In the genomic region with DNA sequence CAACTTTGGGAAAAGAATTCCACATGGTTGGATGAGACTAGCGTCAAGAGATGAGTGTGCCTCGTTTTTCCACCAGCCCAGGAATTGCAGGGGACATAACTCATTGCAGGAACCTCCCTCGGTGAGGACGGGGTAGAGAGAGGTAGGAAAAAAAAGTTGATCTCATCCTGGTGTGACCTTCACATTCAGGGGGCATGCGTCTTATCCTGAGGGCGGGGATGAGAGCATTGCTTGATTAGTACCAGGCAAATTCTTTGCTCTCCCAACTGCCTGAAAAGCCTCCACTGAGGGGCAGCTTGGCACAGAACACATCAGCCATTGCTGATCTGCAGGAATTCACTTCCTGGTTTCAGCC, we compare ENCODE assay signal across 11 cellular contexts. TPM values are rescaled to one million over a fixed set of nuclear protein-coding genes. Genes with fewer than 3 reads are reported as not detected.
DNase-seq lines count a peak whose midpoint lies in the region; ATAC-seq and TF ChIP-seq lines count a peak whose summit lies in the region.
"Had no signal": no experiment of that assay in that cellular context is flagged by ENCODE, and none has a peak within 500 bp of the region (broad histone marks: within the 10 kb centered on the region; RNA-seq: fewer than 3 reads in every experiment).

No MANE protein-coding gene starts in this region.

- H2AFZ ChIP-seq in GM23338 = no peak overlapping the region

- H3K4me1 Mint-ChIP-seq in GM23338 = peaks cover 13% of the 10 kb centered on the region
- peaks cover 11% of the 10 kb centered on the region for H3K4me1 Mint-ChIP-seq in osteocyte (ENCODE audit: unreplicated experiment)

- H3K4me2 ChIP-seq in GM23338 (peak overlapping the region; percentile 69), mesendoderm (ENCODE audit: low read length) (no peak overlapping the region)

- H3K27ac Mint-ChIP-seq in GM23338 (no peak overlapping the region), osteocyte (ENCODE audit: unreplicated experiment) (no peak overlapping the region)

- no peak overlapping the region for H3K4ac ChIP-seq in mesendoderm (ENCODE audit: low read depth, low read length)

- no peak overlapping the region for H3K23ac ChIP-seq in mesendoderm (ENCODE audit: low read length)

- H3K4me3 Mint-ChIP-seq in GM23338 (peak overlapping the region; percentile 30; the same call in 1 of the 3 replicates), osteocyte (ENCODE audit: unreplicated experiment) (no peak overlapping the region)

- H3K27me3 ChIP-seq in GM23338 (ENCODE audit: insufficient read depth) = no peaks in the 10 kb centered on the region
- H3K27me3 ChIP-seq in body of pancreas = no peaks in the 10 kb centered on the region
- no peaks in the 10 kb centered on the region for H3K27me3 ChIP-seq in mesendoderm (ENCODE audit: insufficient read depth, low read length, poor library complexity)
- H3K27me3 ChIP-seq: BLaER1 treated with 17β-estradiol and CSF1 and Interleukin-3, amounts not matched to agents 10 nM and 100 nM had no signal

- no peak overlapping the region for H2AK5ac ChIP-seq in mesendoderm (ENCODE audit: low read length)

- no peaks in the 10 kb centered on the region for H3K9me2 ChIP-seq in GM23338 (ENCODE audit: insufficient read depth)

- intact Hi-C loops in body of pancreas (cut with DNase I) = no loop called here

- H3K79me2 ChIP-seq in GM23338 (replicated peaks; ENCODE audit: insufficient read depth) (no peaks in the 10 kb centered on the region), mesendoderm (ENCODE audit: control insufficient read depth, insufficient read depth, low read length) (no peaks in the 10 kb centered on the region)

- H3K27me3 Mint-ChIP-seq in GM23338 (ENCODE audit: insufficient read depth, low read depth, poor library complexity) (peaks cover 3% of the 10 kb centered on the region), osteocyte (ENCODE audit: unreplicated experiment) (peaks cover 2% of the 10 kb centered on the region)

- no peak overlapping the region for H2BK120ac ChIP-seq in mesendoderm (ENCODE audit: low read depth, low read length)

- TF ChIP-seq CTCF in AG09309 (IDR thresholded peaks at IDR 0.05; ENCODE audit: control insufficient read depth, insufficient read depth, low read depth, low read length, missing control alignments) (no peak), GM23338 (conservative IDR thresholded peaks at IDR 0.05; ENCODE audit: low read depth in 2 of 2) (no peak), body of pancreas (IDR thresholded peaks at IDR 0.05) (no peak), osteocyte (IDR thresholded peaks at IDR 0.05) (no peak)

- ATAC-seq in GM23338 (peak; percentile 7), body of pancreas (peak; percentile 17)

- H3F3A ChIP-seq in GM23338 (replicated peaks; ENCODE audit: low read depth) = 0 out of 2 replicates have a peak, but pooled peaks cover 7% of the 10 kb centered on the region

- 31 to 41% methylated on average over 6 of the region's 6 CpGs for WGBS in body of pancreas, 2 donors
- no CpG with 5 or more reads among the region's 6 CpGs for WGBS in mesendoderm (ENCODE audit: extremely low coverage, insufficient coverage, low lambda C conversion rate)

- peak overlapping the region; percentile 31 for H3K4me3 ChIP-seq in AG09309 (ENCODE audit: control insufficient read depth, low read depth, low read length)
- peak overlapping the region; percentile 34; the same call in 1 of the 2 replicates for H3K4me3 ChIP-seq in GM23338
- no peak overlapping the region for H3K4me3 ChIP-seq in body of pancreas
- no peak overlapping the region for H3K4me3 ChIP-seq in mesendoderm (ENCODE audit: low read length)
- H3K4me3 ChIP-seq: BLaER1 treated with 17β-estradiol and CSF1 and Interleukin-3, amounts not matched to agents 10 nM and 100 nM; PC-9 had no signal

- H3K4me1 ChIP-seq in GM23338 (ENCODE audit: insufficient read depth) (peaks cover 12% of the 10 kb centered on the region), body of pancreas (peaks cover 15% of the 10 kb centered on the region), mesendoderm (ENCODE audit: control insufficient read depth, low read depth, low read length) (peaks cover 2% of the 10 kb centered on the region)

- H3K9ac ChIP-seq in mesendoderm (ENCODE audit: low read length) = no peak overlapping the region

- no peaks in the 10 kb centered on the region for H3K79me1 ChIP-seq in mesendoderm (ENCODE audit: low read length)

- H4K8ac ChIP-seq in mesendoderm (ENCODE audit: low read depth, low read length) = no peak overlapping the region

- H3K27ac ChIP-seq in GM23338 (ENCODE audit: low read depth) (no peak overlapping the region), body of pancreas (no peak overlapping the region), mesendoderm (ENCODE audit: low read depth, low read length) (no peak overlapping the region)
- H3K27ac ChIP-seq: PC-9 had no signal

- H4K20me1 ChIP-seq in GM23338 (replicated peaks; ENCODE audit: insufficient read depth) = no peaks in the 10 kb centered on the region

- TF ChIP-seq POLR2A in body of pancreas (IDR thresholded peaks at IDR 0.05) = no peak

- H3K56ac ChIP-seq in mesendoderm (ENCODE audit: low read length) = peak overlapping the region; percentile 11

- no peak overlapping the region for H3K18ac ChIP-seq in mesendoderm (ENCODE audit: low read length)

- no peaks in the 10 kb centered on the region for H3K9me3 ChIP-seq in body of pancreas
- H3K9me3 ChIP-seq: BLaER1 treated with 17β-estradiol and CSF1 and Interleukin-3, amounts not matched to agents 10 nM and 100 nM had no signal

- DNase-seq in AG09309 (ENCODE audit: low read depth) = no peak
- peak; percentile 24 for DNase-seq in GM23338 (ENCODE audit: low spot score)
- DNase-seq in body of pancreas = no peak
- DNase-seq in mesendoderm = peak; percentile 45
- DNase-seq in NCI-H2029 treated with DMSO at 0.1 percent for 48 hours (lab: John Stamatoyannopoulos, UW) = no peak
- DNase-seq in osteocyte (ENCODE audit: extremely low spot score, unreplicated experiment) = no peak
- no peak for DNase-seq in NK-92 (lab: John Stamatoyannopoulos, UW; ENCODE audit: unreplicated experiment)
- DNase-seq in MV-4-11 (lab: John Stamatoyannopoulos, UW) = no peak

- H3K36me3 ChIP-seq in GM23338 (ENCODE audit: insufficient read depth) (0 out of 2 replicates have a peak, but pooled peaks cover 3% of the 10 kb centered on the region), body of pancreas (replicated peaks in 1 of 2; ENCODE audit: insufficient read depth in 1 of 2, low read depth in 2 of 2) (peaks cover 0 to 19% of the 10 kb centered on the region in 2 donors), mesendoderm (ENCODE audit: control insufficient read depth, insufficient read depth, low read length) (no peaks in the 10 kb centered on the region)

- H3K9me3 Mint-ChIP-seq in GM23338 = no peaks in the 10 kb centered on the region
- H3K9me3 Mint-ChIP-seq in osteocyte (ENCODE audit: unreplicated experiment) = no peaks in the 10 kb centered on the region

- no peaks in the 10 kb centered on the region; the same call in 1 of the 3 replicates for H3K36me3 Mint-ChIP-seq in GM23338 (ENCODE audit: low read depth)
- peaks cover 8% of the 10 kb centered on the region for H3K36me3 Mint-ChIP-seq in osteocyte (ENCODE audit: unreplicated experiment)

- H2BK15ac ChIP-seq in mesendoderm (replicated peaks; ENCODE audit: low read depth) = no peak overlapping the region

- H2BK5ac ChIP-seq in mesendoderm (ENCODE audit: low read length) = no peak overlapping the region

- no peak overlapping the region for H4K5ac ChIP-seq in mesendoderm (ENCODE audit: low read length)

TF ChIP-seq in GM23338, 12 proteins besides CTCF, POLR2A, EP300 and RAD21:
- no peak for TF ChIP-seq JUNB (IDR thresholded peaks at IDR 0.05; ENCODE audit: unreplicated experiment)
- TF ChIP-seq POLR2AphosphoS5 (IDR thresholded peaks at IDR 0.05; ENCODE audit: low read depth) = 0 out of 2 replicates have a peak, but pooled peaks have one; percentile 5

RNA-seq across cellular contexts. Expression of a gene that starts 11.8 kb away (rescaled TPM):
- 0.38 and 0.85 TPM in 2 replicates for total RNA-seq in GM23338 (2014; rRNA removed; shearing (Covaris generic))
- polyA plus RNA-seq in GM23338 (2016; fragmentation: Nextera tagmentation; extraction: Ambion mirVana) = 0.16 and 0.28 TPM in 2 replicates
- not detected for total RNA-seq in body of pancreas
- polyA plus RNA-seq in mesendoderm (2013, experiment 1 of 2) = 0.17 TPM
- 0.20 TPM for polyA plus RNA-seq in mesendoderm (2013, experiment 2 of 2)
- total RNA-seq in osteocyte = 0.26 TPM in 1 of 2 replicates, not detected in the other
- total RNA-seq: myocyte, PC-9 had no signal

Comparison
In these comparisons a context has a peak if more than half of its experiments do, and no peak if none do; other contexts are left out.
1. DNase-seq: peak in GM23338 (single experiment) and mesendoderm (single experiment); none in AG09309 (single experiment), body of pancreas (0 of 4), NCI-H2029 treated with DMSO at 0.1 percent for 48 hours (single experiment), osteocyte (single experiment), NK-92 (single experiment) and MV-4-11 (single experiment).
2. H3K4me3 ChIP-seq: peak in AG09309 (single experiment) and GM23338 (single experiment); none in body of pancreas (0 of 2) and mesendoderm (single experiment).